5 cellular contexts compared by ENCODE assay signal in the genomic region with DNA sequence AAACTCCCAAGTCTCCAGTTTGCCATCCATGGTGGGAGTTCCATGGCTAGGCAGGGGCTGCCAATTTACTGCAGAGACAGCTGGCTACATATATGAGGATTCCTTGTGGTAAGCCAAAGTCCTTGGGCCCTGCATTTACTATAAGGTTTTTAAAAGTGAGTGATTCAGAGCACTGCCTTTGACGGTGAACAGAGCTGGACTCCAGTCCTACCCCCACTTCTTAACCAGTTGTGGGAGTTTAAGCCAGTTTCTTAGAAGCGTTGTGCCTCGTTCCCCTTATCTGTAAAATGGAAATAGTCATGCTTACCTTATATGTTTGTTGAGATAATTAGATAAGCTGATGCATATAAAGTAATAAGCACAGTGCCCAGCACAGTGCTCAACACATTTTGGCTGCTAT.
"Had no signal": no experiment of that assay in that cellular context is flagged by ENCODE, and none has a peak within 500 bp of the region (broad histone marks: within the 10 kb centered on the region; RNA-seq: fewer than 3 reads in every experiment).

No MANE protein-coding gene starts in this region.

- H3K9me3 Mint-ChIP-seq: GM23338, H9, IgD-negative memory B cell had no signal

- H3K4me3 Mint-ChIP-seq: GM23338, H9, IgD-negative memory B cell had no signal

- H3K4me3 ChIP-seq: GM23338 had no signal

- H3K4me2 ChIP-seq: GM23338 had no signal

- H3K27ac Mint-ChIP-seq: GM23338, H9 had no signal

- ATAC-seq: GM23338 had no signal

- DNase-seq: H9, HCEC 1CT, KG1 had no signal

- H2AFZ ChIP-seq: GM23338 had no signal

- H3K27me3 Mint-ChIP-seq: IgD-negative memory B cell had no signal
